Comparison of ENCODE assay signal across 12 cellular contexts in genomic region chr14:97331526-97331925, GRCh38.
DNase-seq lines count a peak whose midpoint lies in the region; ATAC-seq and TF ChIP-seq lines count a peak whose summit lies in the region.
"Had no signal": no experiment of that assay in that cellular context is flagged by ENCODE, and none has a peak within 500 bp of the region (broad histone marks: within the 10 kb centered on the region; RNA-seq: fewer than 3 reads in every experiment).

No MANE protein-coding gene starts in this region.

- no peak overlapping the region for H2BK5ac ChIP-seq in trophoblast cell (ENCODE audit: low read depth, low read length, poor library complexity)

- H3K4me1 ChIP-seq in Loucy (ENCODE audit: insufficient read depth, low read length, poor library complexity, severe bottlenecking) (peaks cover 17% of the 10 kb centered on the region), trophoblast cell (ENCODE audit: control insufficient read depth in 1 of 2, insufficient read depth in 2 of 2, low read length in 2 of 2) (peaks cover 12 to 13% of the 10 kb centered on the region in 2 experiments), HAP-1 (no peaks in the 10 kb centered on the region)

- no peak overlapping the region for H3K14ac ChIP-seq in trophoblast cell (ENCODE audit: low read length)

- no peak overlapping the region for H4K8ac ChIP-seq in trophoblast cell (ENCODE audit: low read depth, low read length)

- H3K9ac ChIP-seq in Loucy (ENCODE audit: low read depth, low read length, poor library complexity, severe bottlenecking), result peak overlapping the region; percentile 13
- H3K9ac ChIP-seq in trophoblast cell (ENCODE audit: low read length), result no peak overlapping the region

- H3K27ac Mint-ChIP-seq in activated naive CD4-positive, alpha-beta T cell treated with anti-CD3 and anti-CD28 coated beads, Interleukin-2, amount 50 U/mL, for 24 hours, result peak overlapping the region; percentile 43
- peak overlapping the region; percentile 67 to 90 for H3K27ac Mint-ChIP-seq in activated naive CD4-positive, alpha-beta T cell treated with anti-CD3 and anti-CD28 coated beads, Interleukin-2, amount 50 U/mL, for 72 hours
- H3K27ac Mint-ChIP-seq: H9 had no signal

- H3K4me3 ChIP-seq in Loucy (ENCODE audit: low read length, poor library complexity, severe bottlenecking) (no peak overlapping the region), trophoblast cell (ENCODE audit: low read depth, low read length) (no peak overlapping the region), HAP-1 (no peak overlapping the region)

- H3K4me2 ChIP-seq in Loucy (ENCODE audit: low read depth, low read length, poor library complexity, severe bottlenecking) (peak overlapping the region; percentile 15), trophoblast cell (ENCODE audit: low read length) (peak overlapping the region; percentile 28)

- H3K9me3 Mint-ChIP-seq in activated naive CD4-positive, alpha-beta T cell treated with anti-CD3 and anti-CD28 coated beads, Interleukin-2, amount 50 U/mL, for 24 hours, result no peaks in the 10 kb centered on the region
- H3K9me3 Mint-ChIP-seq in activated naive CD4-positive, alpha-beta T cell treated with anti-CD3 and anti-CD28 coated beads, Interleukin-2, amount 50 U/mL, for 72 hours, result peaks cover 6 to 11% of the 10 kb centered on the region in 2 donors

- H2BK12ac ChIP-seq in trophoblast cell (ENCODE audit: low read length), result no peak overlapping the region

- no peak overlapping the region for H4K12ac ChIP-seq in trophoblast cell (ENCODE audit: low read depth, low read length)

- H3K9me3 ChIP-seq in Loucy (ENCODE audit: insufficient read depth, low read depth, low read length) (no peaks in the 10 kb centered on the region), trophoblast cell (ENCODE audit: insufficient read depth, low read depth, low read length) (peaks cover 2% of the 10 kb centered on the region), HAP-1 (no peaks in the 10 kb centered on the region)

- H3K36me3 ChIP-seq in Loucy (ENCODE audit: insufficient read depth, low read length) (no peaks in the 10 kb centered on the region), trophoblast cell (ENCODE audit: control insufficient read depth in 1 of 2, insufficient read depth in 2 of 2, low read length in 2 of 2) (no peaks in the 10 kb centered on the region), HAP-1 (replicated peaks) (no peaks in the 10 kb centered on the region)

- no peaks in the 10 kb centered on the region for H3K27me3 Mint-ChIP-seq in activated naive CD4-positive, alpha-beta T cell treated with anti-CD3 and anti-CD28 coated beads, Interleukin-2, amount 50 U/mL, for 24 hours

- H3K27me3 ChIP-seq in Loucy (ENCODE audit: insufficient read depth, low read length, poor library complexity, severe bottlenecking), result no peaks in the 10 kb centered on the region
- no peaks in the 10 kb centered on the region for H3K27me3 ChIP-seq in trophoblast cell (ENCODE audit: insufficient read depth, low read length)
- H3K27me3 ChIP-seq in HAP-1 (ENCODE audit: low read depth), result no peaks in the 10 kb centered on the region

- DNase-seq in activated naive CD4-positive, alpha-beta T cell treated with Interleukin-2 at 50 U/mL for 16 hours, result no peak
- DNase-seq in activated naive CD4-positive, alpha-beta T cell treated with anti-CD3 and anti-CD28 coated beads, Interleukin-2, amount 50 U/mL, for 72 hours (ENCODE audit: low spot score in 2 of 2), result no peak
- DNase-seq in trophoblast cell, result peak; percentile 94 to 97
- DNase-seq in HAP-1 (ENCODE audit: low spot score in 2 of 2), result no peak
- DNase-seq: EL, H9, NCI-H187 treated with DMSO at 0.1 percent for 48 hours, NCI-H510A, SHP77 had no signal

- no peaks in the 10 kb centered on the region for H3K9me2 ChIP-seq in Loucy (replicated peaks; ENCODE audit: low read depth, low read length)

- H4K20me1 ChIP-seq in Loucy (ENCODE audit: insufficient read depth, low read length, poor library complexity, severe bottlenecking), result no peaks in the 10 kb centered on the region

- WGBS in trophoblast cell (ENCODE audit: extremely low coverage, insufficient coverage, insufficient read length), result no CpG with 5 or more reads among the region's 3 CpGs

- no peak overlapping the region for H3K4ac ChIP-seq in trophoblast cell (ENCODE audit: low read depth, low read length)

- H3K23ac ChIP-seq in trophoblast cell (ENCODE audit: low read length), result no peak overlapping the region

- H3F3A ChIP-seq in Loucy (ENCODE audit: low read depth), result no peaks in the 10 kb centered on the region

- no peak overlapping the region for H2BK120ac ChIP-seq in trophoblast cell (ENCODE audit: insufficient read depth, low read length, poor library complexity)

- in situ Hi-C loops in HAP-1 (cut with MboI; ENCODE audit: low sequenced_read_pairs), result no loop called here

- peaks cover 1% of the 10 kb centered on the region for H3K79me1 ChIP-seq in trophoblast cell (ENCODE audit: low read length)

- no peak overlapping the region for H3K4me3 Mint-ChIP-seq in activated naive CD4-positive, alpha-beta T cell treated with anti-CD3 and anti-CD28 coated beads, Interleukin-2, amount 50 U/mL, for 24 hours
- H3K4me3 Mint-ChIP-seq: H9 had no signal

- TF ChIP-seq CTCF in Loucy (conservative IDR thresholded peaks at IDR 0.05; ENCODE audit: low read length), result no peak

- H4K91ac ChIP-seq in trophoblast cell (ENCODE audit: low read depth, low read length), result no peak overlapping the region

- H3K79me2 ChIP-seq in Loucy (ENCODE audit: insufficient read depth, low read length) (no peaks in the 10 kb centered on the region), trophoblast cell (ENCODE audit: control insufficient read depth, insufficient read depth, low read length, poor library complexity) (no peaks in the 10 kb centered on the region)

- H2AK5ac ChIP-seq in trophoblast cell (ENCODE audit: low read length), result no peak overlapping the region

- H3K27ac ChIP-seq in trophoblast cell (ENCODE audit: low read depth, low read length), result peak overlapping the region; percentile 45

- ATAC-seq in activated naive CD4-positive, alpha-beta T cell treated with anti-CD3 and anti-CD28 coated beads, Interleukin-2, amount 50 U/mL, for 72 hours, result peak in 1 of 2 donors; percentile 7
- no peak for ATAC-seq in GM18867 (IDR thresholded peaks at IDR 0.05; ENCODE audit: unreplicated experiment)

- H3K4me1 Mint-ChIP-seq in activated naive CD4-positive, alpha-beta T cell treated with anti-CD3 and anti-CD28 coated beads, Interleukin-2, amount 50 U/mL, for 24 hours, result peaks cover 37% of the 10 kb centered on the region

- H3K18ac ChIP-seq in trophoblast cell (ENCODE audit: low read length), result no peak overlapping the region

- H2AFZ ChIP-seq in Loucy (ENCODE audit: low read length), result no peak overlapping the region
- H2AFZ ChIP-seq in trophoblast cell (ENCODE audit: insufficient read depth, low read length, poor library complexity), result no peak overlapping the region

- no peaks in the 10 kb centered on the region for H3K36me3 Mint-ChIP-seq in activated naive CD4-positive, alpha-beta T cell treated with anti-CD3 and anti-CD28 coated beads, Interleukin-2, amount 50 U/mL, for 24 hours
- H3K36me3 Mint-ChIP-seq in activated naive CD4-positive, alpha-beta T cell treated with anti-CD3 and anti-CD28 coated beads, Interleukin-2, amount 50 U/mL, for 72 hours, result peaks cover 0 to 11% of the 10 kb centered on the region in 2 donors

Comparison
In these comparisons a context has a peak if more than half of its experiments do, and no peak if none do; other contexts are left out.
1. DNase-seq: peak in trophoblast cell (2 of 2); none in activated naive CD4-positive, alpha-beta T cell treated with Interleukin-2 at 50 U/mL for 16 hours (single experiment), activated naive CD4-positive, alpha-beta T cell treated with anti-CD3 and anti-CD28 coated beads, Interleukin-2, amount 50 U/mL, for 72 hours (0 of 2) and HAP-1 (0 of 2).